ENCODE assay signal across 19 cellular contexts in genomic region chr22:47600791-47601400, GRCh38.
"Had no signal": no experiment of that assay in that cellular context is flagged by ENCODE, and none has a peak within 500 bp of the region (broad histone marks: within the 10 kb centered on the region; RNA-seq: fewer than 3 reads in every experiment).

No MANE protein-coding gene starts in this region.

- H3K4me1 Mint-ChIP-seq: central memory CD8-positive, alpha-beta T cell; naive thymus-derived CD8-positive, alpha-beta T cell had no signal

- H3K27ac ChIP-seq: dorsolateral prefrontal cortex, gastrocnemius medialis, heart right ventricle, neutrophil, ovary, right atrium auricular region, testis, tibial nerve had no signal

- H3K36me3 ChIP-seq: gastrocnemius medialis, heart right ventricle, neutrophil, ovary, right atrium auricular region, tibial nerve had no signal

- H3K27me3 ChIP-seq: gastrocnemius medialis, neutrophil, ovary, right atrium auricular region, testis, tibial nerve had no signal

- H3K9me3 ChIP-seq: gastrocnemius medialis, mucosa of descending colon, neutrophil, ovary, right atrium auricular region, testis had no signal

- H3K4me3 ChIP-seq: dorsolateral prefrontal cortex, gastrocnemius medialis, heart right ventricle, mucosa of descending colon, ovary, right atrium auricular region, testis, tibial nerve had no signal

- H3K9me3 Mint-ChIP-seq: central memory CD8-positive, alpha-beta T cell had no signal

- H3K4me1 ChIP-seq: gastrocnemius medialis, heart right ventricle, right atrium auricular region, testis, tibial nerve had no signal

- H3K4me3 Mint-ChIP-seq: central memory CD8-positive, alpha-beta T cell; naive thymus-derived CD8-positive, alpha-beta T cell had no signal

- DNase-seq: effector memory CD4-positive, alpha-beta T cell; gastrocnemius medialis; heart right ventricle; hypothalamus; kidney glomerular epithelial cell; mammary epithelial cell; mucosa of descending colon; naive thymus-derived CD8-positive, alpha-beta T cell; small intestine; stimulated activated CD4-positive, alpha-beta T cell treated with anti-CD3 and anti-CD28 coated beads, Interleukin-12 subunit alpha, Interleukin-12 subunit beta, amount 100 ng/mL, for 4 hours; stimulated activated naive CD4-positive, alpha-beta T cell had no signal

- H3K36me3 Mint-ChIP-seq: naive thymus-derived CD8-positive, alpha-beta T cell had no signal

- ATAC-seq: esophagus mucosa; gastrocnemius medialis; heart right ventricle; mucosa of descending colon; naive thymus-derived CD8-positive, alpha-beta T cell had no signal
